In genomic region chr21:34843562-34843961, GRCh38 we compare ENCODE assay signal across 1 cellular context.
TF ChIP-seq lines count a peak whose summit lies in the region.

No MANE protein-coding gene starts in this region.

TF ChIP-seq in H1, 55 proteins besides CTCF, POLR2A, EP300 and RAD21:
- TF ChIP-seq USF2 (IDR thresholded peaks at IDR 0.05; ENCODE audit: low read length), result no peak
- no peak for TF ChIP-seq GABPA (IDR thresholded peaks at IDR 0.05; ENCODE audit: borderline replicate concordance, insufficient read depth, low read length)
- no peak for TF ChIP-seq POLR2AphosphoS5 (IDR thresholded peaks at IDR 0.05; ENCODE audit: low read depth, low read length)
- TF ChIP-seq RFX5 (IDR thresholded peaks at IDR 0.05; ENCODE audit: borderline replicate concordance, low read depth, low read length), result no peak
- no peak for TF ChIP-seq HDAC6 (IDR thresholded peaks at IDR 0.05; ENCODE audit: low read depth, low read length)
- no peak for TF ChIP-seq BCL11A (IDR thresholded peaks at IDR 0.05; ENCODE audit: low read depth in 2 of 2, low read length in 2 of 2)
- no peak for TF ChIP-seq CTBP2 (IDR thresholded peaks at IDR 0.05; ENCODE audit: borderline replicate concordance, insufficient read depth, insufficient read length, low read length)
- no peak for TF ChIP-seq ATF2 (IDR thresholded peaks at IDR 0.05; ENCODE audit: low read length)
- TF ChIP-seq RXRA (IDR thresholded peaks at IDR 0.05; ENCODE audit: insufficient read depth, low read depth, low read length), result no peak
TF ChIP-seq in H1: peak in this region for 0.
